ENCODE assay signal across 8 cellular contexts in the genomic region with DNA sequence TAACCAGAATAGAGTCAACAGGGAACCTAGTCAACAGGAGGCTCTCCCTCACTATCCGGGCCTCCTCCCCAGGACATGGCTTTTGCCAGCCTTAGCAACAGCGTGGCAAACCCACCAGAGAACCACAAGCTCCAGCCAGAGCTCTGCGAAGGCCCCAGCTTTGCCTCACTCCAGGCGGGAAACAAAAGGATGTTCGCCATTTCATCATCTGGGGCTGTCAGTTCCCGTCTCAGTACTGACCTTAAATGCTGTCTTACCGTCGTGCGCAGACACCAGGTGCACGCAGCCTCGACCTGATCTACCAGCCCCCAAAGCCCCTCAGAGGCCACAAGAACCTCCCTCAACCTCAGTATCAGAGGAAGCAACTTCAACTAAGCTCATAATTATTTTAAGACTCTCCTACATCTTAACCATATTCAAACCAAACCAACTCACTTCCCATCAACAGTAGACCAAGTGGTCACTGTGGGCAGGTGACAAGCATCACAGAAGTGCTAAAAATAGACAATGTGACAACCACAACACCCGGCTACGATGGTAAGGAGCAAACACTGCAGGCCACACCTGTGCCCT.
A peak's percentile ranks its signal among the peaks of the same experiment; 100 is the strongest.
DNase-seq lines count a peak whose midpoint lies in the region; ATAC-seq and TF ChIP-seq lines count a peak whose summit lies in the region.

No MANE protein-coding gene starts in this region.

- TF ChIP-seq POLR2A in GM19099 (IDR thresholded peaks at IDR 0.05; ENCODE audit: extremely low read depth, insufficient read length, low read depth): peak; percentile 1

- H3K36me3 ChIP-seq in BLaER1 treated with 17β-estradiol and CSF1 and Interleukin-3, amounts not matched to agents 10 nM and 100 nM: peaks cover 0 to 13% (median 0%) of the 10 kb centered on the region in 11 experiments; a peak in 3 of 22 replicates
- H3K36me3 ChIP-seq in SK-N-SH (replicated peaks in 1 of 2; ENCODE audit: control insufficient read depth in 1 of 2, insufficient read depth in 2 of 2, low read length in 1 of 2): no peaks in the 10 kb centered on the region

- TF ChIP-seq EP300 in SK-N-SH (IDR thresholded peaks at IDR 0.05; ENCODE audit: borderline replicate concordance in 1 of 2, low read depth in 1 of 2, low read length in 1 of 2): no peak

- H3K4me3 ChIP-seq in BLaER1 treated with 17β-estradiol and CSF1 and Interleukin-3, amounts not matched to agents 10 nM and 100 nM: peak overlapping the region in 1 of 10 experiments; percentile 22; a peak in 2 of 20 replicates
- no peak overlapping the region for H3K4me3 ChIP-seq in SK-N-SH (ENCODE audit: low read depth in 2 of 2, low read length in 1 of 2)

- POLR2A ChIA-PET in MCF 10A (lab: Yijun Ruan, JAX): interaction anchor here (0.8 kb wide), 1 partner anchor 9 kb away, joined by 6 read pairs; no protein-coding TSS in a partner anchor
- POLR2A ChIA-PET in SK-N-SH (lab: Yijun Ruan, JAX): no interaction called here

- H3K27me3 ChIP-seq in BLaER1 treated with 17β-estradiol and CSF1 and Interleukin-3, amounts not matched to agents 10 nM and 100 nM: no peaks in the 10 kb centered on the region
- H3K27me3 ChIP-seq in SK-N-SH (ENCODE audit: insufficient read depth): no peaks in the 10 kb centered on the region

- WGBS in SK-N-SH (ENCODE audit: low lambda C conversion rate): 74% methylated on average over 10 of the region's 13 CpGs

- intact Hi-C loops in MCF 10A (cut with micrococcal nuclease): no loop called here

- H2AFZ ChIP-seq in SK-N-SH (ENCODE audit: low read depth): no peak overlapping the region

- H3K4me1 ChIP-seq in BLaER1 treated with 17β-estradiol and CSF1 and Interleukin-3, amounts not matched to agents 10 nM and 100 nM: peaks cover 53 to 75% (median 71%) of the 10 kb centered on the region in 10 experiments
- peaks cover 7 to 11% of the 10 kb centered on the region in 2 experiments; a peak in 3 of 4 replicates for H3K4me1 ChIP-seq in SK-N-SH (ENCODE audit: control insufficient read depth in 1 of 2, insufficient read depth in 2 of 2, low read depth in 1 of 2, low read length in 1 of 2)

- TF ChIP-seq CTCF in MCF 10A (IDR thresholded peaks at IDR 0.05; ENCODE audit: unreplicated experiment) (no peak), SK-N-SH (IDR thresholded peaks at IDR 0.05) (no peak)

- 0 out of 22 replicates have a peak, but pooled peaks cover 0 to 6% (median 0%) of the 10 kb centered on the region in 11 experiments for H3K9me3 ChIP-seq in BLaER1 treated with 17β-estradiol and CSF1 and Interleukin-3, amounts not matched to agents 10 nM and 100 nM (replicated peaks in 1 of 11)
- no peaks in the 10 kb centered on the region for H3K9me3 ChIP-seq in SK-N-SH

- no peak overlapping the region for H3K27ac Mint-ChIP-seq in MCF 10A (ENCODE audit: low read depth, unreplicated experiment)

- peak overlapping the region in 8 of 11 experiments; percentile 9 to 71 (median 52); a peak in 15 of 22 replicates for H3K9ac ChIP-seq in BLaER1 treated with 17β-estradiol and CSF1 and Interleukin-3, amounts not matched to agents 10 nM and 100 nM
- H3K9ac ChIP-seq in SK-N-SH: no peak overlapping the region

- peaks cover 17% of the 10 kb centered on the region for H3K4me1 Mint-ChIP-seq in MCF 10A (ENCODE audit: insufficient read depth, unreplicated experiment)

- H3K36me3 Mint-ChIP-seq in MCF 10A (ENCODE audit: insufficient read depth, unreplicated experiment): peaks cover 7% of the 10 kb centered on the region

- no peaks in the 10 kb centered on the region for H3K79me2 ChIP-seq in SK-N-SH (ENCODE audit: insufficient read depth)

- BruUV-seq in MCF 10A (replicated peaks; lab: Mats Ljungman, UMichigan): no TSS peak

- no peaks in the 10 kb centered on the region for H3K9me2 ChIP-seq in SK-N-SH

- H3F3A ChIP-seq in SK-N-SH (replicated peaks; ENCODE audit: insufficient read depth): peaks cover 12% of the 10 kb centered on the region

- H4K20me1 ChIP-seq in BLaER1 treated with 17β-estradiol and CSF1 and Interleukin-3, amounts not matched to agents 10 nM and 100 nM: peaks cover 0 to 96% (median 28%) of the 10 kb centered on the region in 11 experiments; a peak in 15 of 22 replicates
- no peaks in the 10 kb centered on the region for H4K20me1 ChIP-seq in SK-N-SH (ENCODE audit: insufficient read depth)

- H3K4me2 ChIP-seq in BLaER1 treated with 17β-estradiol and CSF1 and Interleukin-3, amounts not matched to agents 10 nM and 100 nM: peak overlapping the region; percentile 53 to 91 (median 81)
- H3K4me2 ChIP-seq in SK-N-SH: no peak overlapping the region

- H3K27ac ChIP-seq in BLaER1 treated with 17β-estradiol and CSF1 and Interleukin-3, amounts not matched to agents 10 nM and 100 nM: peak overlapping the region in 8 of 11 experiments; percentile 45 to 77 (median 62); a peak in 16 of 22 replicates
- H3K27ac ChIP-seq in SK-N-SH (ENCODE audit: low read depth in 2 of 2, low read length in 1 of 2): no peak overlapping the region

- H3K4me3 Mint-ChIP-seq in MCF 10A (ENCODE audit: unreplicated experiment): no peak overlapping the region

- H3K9me3 Mint-ChIP-seq in MCF 10A (ENCODE audit: unreplicated experiment): no peaks in the 10 kb centered on the region

- H3K27me3 Mint-ChIP-seq in MCF 10A (ENCODE audit: insufficient read depth, unreplicated experiment): no peaks in the 10 kb centered on the region

- DNase-seq in activated gamma-delta T cell treated with anti-CD3 and anti-CD28 coated beads, Interleukin-2, amount 50 U/mL, for 16 hours (ENCODE audit: low read depth): peak; percentile 34
- DNase-seq in LoVo (ENCODE audit: low spot score) (no peak), MCF 10A (ENCODE audit: unreplicated experiment) (no peak), left lobe of liver (ENCODE audit: low spot score) (no peak), SK-N-SH (no peak)

- ATAC-seq in HG03108 (IDR thresholded peaks at IDR 0.05; ENCODE audit: unreplicated experiment) (peak; percentile 63), left lobe of liver (no peak)

- no peak for TF ChIP-seq RAD21 in SK-N-SH (IDR thresholded peaks at IDR 0.05; ENCODE audit: low read length)

- CTCF ChIA-PET in MCF 10A (lab: Yijun Ruan, JAX) (no interaction called here), SK-N-SH (lab: Yijun Ruan, JAX) (interaction anchor here (1.0 kb wide), 1 partner anchor 11 kb away, joined by 3 read pairs; no protein-coding TSS in a partner anchor)

TF ChIP-seq in SK-N-SH, 30 proteins besides CTCF, POLR2A, EP300 and RAD21:
- TF ChIP-seq RFX5 (IDR thresholded peaks at IDR 0.05; ENCODE audit: low read length) (no peak), CHD2 (IDR thresholded peaks at IDR 0.05; ENCODE audit: low read length, partially characterized antibody) (no peak), MXI1 (IDR thresholded peaks at IDR 0.05; ENCODE audit: low read depth, low read length) (no peak), TEAD4 (IDR thresholded peaks at IDR 0.05; ENCODE audit: borderline replicate concordance, insufficient read depth) (no peak), SIN3A (IDR thresholded peaks at IDR 0.05; ENCODE audit: borderline replicate concordance, low read depth, low read length) (no peak)

Comparison
In these comparisons a context has a peak if more than half of its experiments do, and no peak if none do; other contexts are left out.
1. H3K27ac ChIP-seq: peak in BLaER1 treated with 17β-estradiol and CSF1 and Interleukin-3, amounts not matched to agents 10 nM and 100 nM (8 of 11); none in SK-N-SH (0 of 2).